8 cellular contexts compared by ENCODE assay signal in genomic region chr19:50432658-50433057, GRCh38. TPM values are rescaled to one million over a fixed set of nuclear protein-coding genes. Genes with fewer than 3 reads are reported as not detected.
A peak's percentile ranks its signal among the peaks of the same experiment; 100 is the strongest.
DNase-seq lines count a peak whose midpoint lies in the region; ATAC-seq and TF ChIP-seq lines count a peak whose summit lies in the region.

Gene MYBPC2 (plus strand): TSS chr19:50432892. CDS start chr19:50432954, 62 bp downstream.

- H3K4me3 ChIP-seq in left ventricle myocardium inferior (peak within 1 kb of the TSS; percentile 78), ascending aorta (peak within 1 kb of the TSS; percentile 59 to 76), lower lobe of right lung (peak within 1 kb of the TSS; percentile 68), aorta (ENCODE audit: low read length in 2 of 2) (peak within 1 kb of the TSS; percentile 23 to 42)

- H3K36me3 ChIP-seq in left ventricle myocardium inferior, result no peaks in the 10 kb centered on the region
- no peaks in the 10 kb centered on the region for H3K36me3 ChIP-seq in ascending aorta
- no peaks in the 10 kb centered on the region for H3K36me3 ChIP-seq in lower lobe of right lung
- H3K36me3 ChIP-seq in aorta (ENCODE audit: control insufficient read depth in 1 of 2, insufficient read depth in 2 of 2, low read length in 1 of 2), result no peaks in the 10 kb centered on the region

- H3K4me1 ChIP-seq in left ventricle myocardium inferior (peaks cover 27% of the 10 kb centered on the region), ascending aorta (peaks cover 10% of the 10 kb centered on the region in 2 donors), lower lobe of right lung (peaks cover 21% of the 10 kb centered on the region), aorta (ENCODE audit: control insufficient read depth in 1 of 2, insufficient read depth in 2 of 2, low read length in 2 of 2) (no peaks in the 10 kb centered on the region)

- ATAC-seq in Right ventricle myocardium inferior, result no peak
- peak in 1 of 2 donors; percentile 2 for ATAC-seq in lower lobe of right lung
- no peak for ATAC-seq in aorta (ENCODE audit: low FRiP score)

- WGBS in aorta, 2 donors, result 7 to 10% methylated on average over 13 of the region's 13 CpGs

- DNase-seq in left ventricle myocardium inferior, result no peak
- no peak for DNase-seq in Right ventricle myocardium inferior (ENCODE audit: missing footprints)
- no peak for DNase-seq in ascending aorta (ENCODE audit: low spot score in 2 of 2)
- DNase-seq in lower lobe of right lung, result no peak
- DNase-seq in aorta, result no peak
- no peak for DNase-seq in NCI-H1930 (lab: John Stamatoyannopoulos, UW)
- DNase-seq in head of caudate nucleus, result no peak
- no peak for DNase-seq in NCI-H187 (lab: John Stamatoyannopoulos, UW)

- H3K27me3 ChIP-seq in left ventricle myocardium inferior (ENCODE audit: low read depth) (peaks cover 69% of the 10 kb centered on the region), ascending aorta (peaks cover 20% of the 10 kb centered on the region), lower lobe of right lung (ENCODE audit: low read depth) (peaks cover 23% of the 10 kb centered on the region), aorta (ENCODE audit: control insufficient read depth in 1 of 2, insufficient read depth in 2 of 2, low read length in 1 of 2) (no peaks in the 10 kb centered on the region)

- H3K27ac ChIP-seq in left ventricle myocardium inferior (replicated peaks), result peak within 1 kb of the TSS; percentile 58
- H3K27ac ChIP-seq in ascending aorta, result peak within 1 kb of the TSS; percentile 32 to 44
- peak within 1 kb of the TSS; percentile 82 for H3K27ac ChIP-seq in lower lobe of right lung
- H3K27ac ChIP-seq in aorta (ENCODE audit: low read depth in 1 of 2, low read length in 2 of 2), result no peak within 1 kb of the TSS

- H3K9me3 ChIP-seq in left ventricle myocardium inferior (replicated peaks) (no peaks in the 10 kb centered on the region), ascending aorta (no peaks in the 10 kb centered on the region), lower lobe of right lung (no peaks in the 10 kb centered on the region), aorta (ENCODE audit: control insufficient read depth, low read length) (no peaks in the 10 kb centered on the region)

- intact Hi-C loops in left ventricle myocardium inferior (cut with micrococcal nuclease) (no loop called here), Right ventricle myocardium inferior (cut with DNase I) (loop anchor here (5.0 kb wide), 1 partner anchor 55 kb away; the partner anchor contains the start of gene NR1H2), ascending aorta (cut with DNase I) (loop anchor here (5.0 kb wide), 1 partner anchor 80 kb away; the partner anchor contains the start of genes ASPDH and JOSD2), lower lobe of right lung (cut with DNase I) (no loop called here), aorta (cut with DNase I) (no loop called here), head of caudate nucleus (cut with DNase I) (no loop called here)

- TF ChIP-seq CTCF in left ventricle myocardium inferior (IDR thresholded peaks at IDR 0.05; ENCODE audit: borderline replicate concordance), result no peak
- TF ChIP-seq CTCF in ascending aorta (IDR thresholded peaks at IDR 0.05), result no peak
- no peak for TF ChIP-seq CTCF in lower lobe of right lung (IDR thresholded peaks at IDR 0.05)

RNA-seq across cellular contexts. Expression of gene MYBPC2, which starts in this region (rescaled TPM):
- total RNA-seq in left ventricle myocardium inferior, result not detected
- total RNA-seq in Right ventricle myocardium inferior, result 0.08 TPM
- not detected for total RNA-seq in ascending aorta
- not detected for total RNA-seq in lower lobe of right lung
- total RNA-seq in aorta, result not detected
- under 1 TPM in 1 of 2 donors, not detected in 1; 0.03 TPM for polyA plus RNA-seq in aorta

Comparison
In these comparisons a context has a peak if more than half of its experiments do, and no peak if none do; other contexts are left out.
1. intact Hi-C loops: an anchor here in Right ventricle myocardium inferior (5.0 kb wide) and ascending aorta (5.0 kb wide); none called in left ventricle myocardium inferior, lower lobe of right lung, aorta and head of caudate nucleus.
2. H3K27ac ChIP-seq: peak in left ventricle myocardium inferior (single experiment), ascending aorta (2 of 2) and lower lobe of right lung (single experiment); none in aorta (0 of 2).
3. Peak in every context shown above with its lines, with median percentiles within 50 percentile points of each other: H3K4me3 ChIP-seq.